12 cellular contexts compared by ENCODE assay signal in the genomic region with DNA sequence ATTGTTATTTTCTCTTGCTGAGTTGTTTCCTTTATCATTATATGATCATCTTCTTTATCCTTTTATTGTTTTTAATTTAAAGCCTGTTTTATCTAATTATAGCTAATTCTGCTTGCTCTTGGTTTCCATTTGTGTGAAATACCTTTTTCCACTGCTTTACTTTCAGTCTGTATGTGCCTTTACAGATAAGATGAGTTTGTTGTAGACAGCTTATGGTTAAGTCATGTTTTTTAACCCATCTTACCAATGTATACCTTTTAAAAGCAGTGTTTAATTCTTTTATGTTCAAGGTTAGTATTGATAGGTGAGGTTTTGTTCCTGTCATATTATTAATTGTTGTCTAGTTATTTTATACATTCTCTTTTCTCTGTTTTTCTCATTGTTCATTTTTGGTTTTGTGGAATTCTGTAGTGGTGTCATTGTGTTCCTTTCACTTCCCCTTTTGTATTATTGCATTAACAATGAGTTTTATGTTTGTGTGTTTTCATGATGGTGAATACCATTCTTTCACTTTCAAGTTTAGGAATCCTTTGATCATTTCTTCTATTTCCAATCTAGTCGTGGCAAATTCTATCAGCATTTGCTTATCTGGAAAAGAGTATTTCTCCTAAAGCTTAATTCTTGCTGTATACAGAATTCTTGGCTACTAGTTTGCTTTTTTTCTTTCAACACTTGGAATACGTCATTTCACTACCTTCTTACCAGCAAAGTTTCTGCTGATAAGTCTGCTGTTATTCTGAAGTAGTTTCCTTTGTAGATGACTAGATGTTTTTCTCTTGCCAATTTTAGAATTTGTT. TPM values are rescaled to one million over a fixed set of nuclear protein-coding genes. Genes with fewer than 3 reads are reported as not detected.
DNase-seq lines count a peak whose midpoint lies in the region; ATAC-seq and TF ChIP-seq lines count a peak whose summit lies in the region.
"Had no signal": no experiment of that assay in that cellular context is flagged by ENCODE, and none has a peak within 500 bp of the region (broad histone marks: within the 10 kb centered on the region; RNA-seq: fewer than 3 reads in every experiment).

No MANE protein-coding gene starts in this region.

- TF ChIP-seq EP300 in tibial nerve (IDR thresholded peaks at IDR 0.05) = no peak

- TF ChIP-seq CTCF in heart right ventricle (IDR thresholded peaks at IDR 0.05) = no peak
- no peak for TF ChIP-seq CTCF in tibial nerve (IDR thresholded peaks at IDR 0.05)

- peak; percentile 92 for ATAC-seq in GM19043 (IDR thresholded peaks at IDR 0.05; ENCODE audit: low read depth, unreplicated experiment)
- peak; percentile 96 for ATAC-seq in HG02642 (IDR thresholded peaks at IDR 0.05; ENCODE audit: poor library complexity, unreplicated experiment)
- peak; percentile 90 for ATAC-seq in HG03457 (IDR thresholded peaks at IDR 0.05; ENCODE audit: unreplicated experiment)
- no peak for ATAC-seq in heart right ventricle
- ATAC-seq: stimulated activated naive CD8-positive, alpha-beta T cell treated with anti-CD3 and anti-CD28 coated beads, Interleukin-15, amount 100 ng/mL, for 72 hours had no signal

- no peak overlapping the region for H3K9ac ChIP-seq in BLaER1 treated with 17β-estradiol and CSF1 and Interleukin-3, amounts not matched to agents 10 nM and 100 nM

- H3K4me1 ChIP-seq in BLaER1 treated with 17β-estradiol and CSF1 and Interleukin-3, amounts not matched to agents 10 nM and 100 nM = peaks cover 0 to 17% (median 7%) of the 10 kb centered on the region in 10 experiments; a peak in 11 of 20 replicates
- no peaks in the 10 kb centered on the region for H3K4me1 ChIP-seq in heart right ventricle
- H3K4me1 ChIP-seq in tibial nerve = no peaks in the 10 kb centered on the region
- H3K4me1 ChIP-seq: esophagus muscularis mucosa had no signal

- WGBS in heart right ventricle, 2 donors = 44 to 53% methylated on average over 2 of the region's 2 CpGs
- 55 to 59% methylated on average over 2 of the region's 2 CpGs for WGBS in tibial nerve, 2 donors

- no peaks in the 10 kb centered on the region for H4K20me1 ChIP-seq in BLaER1 treated with 17β-estradiol and CSF1 and Interleukin-3, amounts not matched to agents 10 nM and 100 nM

- peak overlapping the region in 7 of 11 experiments; percentile 22 to 69 (median 52); a peak in 12 of 22 replicates for H3K4me2 ChIP-seq in BLaER1 treated with 17β-estradiol and CSF1 and Interleukin-3, amounts not matched to agents 10 nM and 100 nM

- H3K27me3 ChIP-seq in BLaER1 treated with 17β-estradiol and CSF1 and Interleukin-3, amounts not matched to agents 10 nM and 100 nM = peaks cover 0 to 22% (median 0%) of the 10 kb centered on the region in 11 experiments; a peak in 3 of 22 replicates
- H3K27me3 ChIP-seq in heart right ventricle (no peaks in the 10 kb centered on the region), tibial nerve (no peaks in the 10 kb centered on the region)
- H3K27me3 ChIP-seq: esophagus muscularis mucosa had no signal

- no peak overlapping the region; a peak in 1 of 20 replicates for H3K4me3 ChIP-seq in BLaER1 treated with 17β-estradiol and CSF1 and Interleukin-3, amounts not matched to agents 10 nM and 100 nM
- H3K4me3 ChIP-seq in heart right ventricle = no peak overlapping the region
- H3K4me3 ChIP-seq in tibial nerve = no peak overlapping the region
- H3K4me3 ChIP-seq: esophagus muscularis mucosa had no signal

- TF ChIP-seq POLR2A in erythroblast (IDR thresholded peaks at IDR 0.05; ENCODE audit: low read length) (no peak), tibial nerve (IDR thresholded peaks at IDR 0.05) (no peak)

- intact Hi-C loops in heart right ventricle (cut with DNase I) = no loop called here

- H3K9me3 ChIP-seq in BLaER1 treated with 17β-estradiol and CSF1 and Interleukin-3, amounts not matched to agents 10 nM and 100 nM (replicated peaks in 1 of 11) = peaks cover 0 to 7% (median 0%) of the 10 kb centered on the region in 11 experiments; a peak in 3 of 22 replicates
- H3K9me3 ChIP-seq in heart right ventricle (peaks cover 0 to 22% (median 0%) of the 10 kb centered on the region in 11 donors), tibial nerve (peaks cover 0 to 18% (median 2%) of the 10 kb centered on the region in 4 donors)
- H3K9me3 ChIP-seq: esophagus muscularis mucosa had no signal

- peak overlapping the region in 6 of 11 experiments; percentile 2 to 51 (median 24); a peak in 7 of 22 replicates for H3K27ac ChIP-seq in BLaER1 treated with 17β-estradiol and CSF1 and Interleukin-3, amounts not matched to agents 10 nM and 100 nM
- H3K27ac ChIP-seq in heart right ventricle (no peak overlapping the region), tibial nerve (no peak overlapping the region)
- H3K27ac ChIP-seq: esophagus muscularis mucosa had no signal

- DNase-seq in erythroblast (lab: John Stamatoyannopoulos, UW) (no peak), heart right ventricle (no peak), COR-L47 (lab: John Stamatoyannopoulos, UW) (no peak), tibial nerve (ENCODE audit: low spot score in 2 of 2) (no peak)
- DNase-seq: nephron progenitor cell; stimulated activated CD4-positive, alpha-beta T cell treated with anti-CD3 and anti-CD28 coated beads, Interleukin-12 subunit alpha, Interleukin-12 subunit beta, amount 100 ng/mL, for 4 hours; stimulated activated naive CD8-positive, alpha-beta T cell treated with anti-CD3 and anti-CD28 coated beads, Interleukin-15, amount 100 ng/mL, for 72 hours had no signal

- no peaks in the 10 kb centered on the region for H3K36me3 ChIP-seq in BLaER1 treated with 17β-estradiol and CSF1 and Interleukin-3, amounts not matched to agents 10 nM and 100 nM
- no peaks in the 10 kb centered on the region for H3K36me3 ChIP-seq in heart right ventricle
- no peaks in the 10 kb centered on the region for H3K36me3 ChIP-seq in tibial nerve
- H3K36me3 ChIP-seq: esophagus muscularis mucosa had no signal

RNA-seq across cellular contexts. Expression of gene OR5AN1, which starts 21.8 kb away (rescaled TPM):
- not detected for total RNA-seq in heart right ventricle
- polyA plus RNA-seq in heart right ventricle = not detected
- total RNA-seq in tibial nerve = not detected
- total RNA-seq: esophagus muscularis mucosa had no signal

RNA-seq across cellular contexts. Expression of gene OR5A2, which starts 45.8 kb away (rescaled TPM):
- not detected for total RNA-seq in heart right ventricle
- polyA plus RNA-seq in heart right ventricle = not detected
- total RNA-seq in tibial nerve = not detected
- total RNA-seq: esophagus muscularis mucosa had no signal

RNA-seq across cellular contexts. Expression of gene OR5A1, which starts 55.8 kb away (rescaled TPM):
- total RNA-seq in heart right ventricle = not detected
- not detected for polyA plus RNA-seq in heart right ventricle
- not detected for total RNA-seq in tibial nerve
- total RNA-seq: esophagus muscularis mucosa had no signal

Comparison
In these comparisons a context has a peak if more than half of its experiments do, and no peak if none do; other contexts are left out.
1. H3K27ac ChIP-seq: peak in BLaER1 treated with 17β-estradiol and CSF1 and Interleukin-3, amounts not matched to agents 10 nM and 100 nM (6 of 11); none in heart right ventricle (0 of 10) and tibial nerve (0 of 4).
2. ATAC-seq: peak in GM19043 (single experiment), HG02642 (single experiment) and HG03457 (single experiment); none in heart right ventricle (0 of 8).